ENCODE assay signal across 8 cellular contexts in genomic region chrX:1537031-1537715, GRCh38. TPM values are rescaled to one million over a fixed set of nuclear protein-coding genes. Genes with fewer than 3 reads are reported as not detected.
DNase-seq lines count a peak whose midpoint lies in the region; ATAC-seq and TF ChIP-seq lines count a peak whose summit lies in the region.

Gene P2RY8, minus strand, starts transcription at chrX:1537185. Its CDS starts 70,627 bp downstream, at chrX:1466558.

- H3K36me3 ChIP-seq in DND-41 (ENCODE audit: insufficient read depth, low read length) (peaks cover 18% of the 10 kb centered on the region), adrenal gland (replicated peaks in 1 of 2) (no peaks in the 10 kb centered on the region)

- H3K9me3 ChIP-seq in DND-41 (ENCODE audit: insufficient read depth, low read length, severe bottlenecking) (no peaks in the 10 kb centered on the region), adrenal gland (replicated peaks in 1 of 3) (no peaks in the 10 kb centered on the region)

- peak; percentile 85 for ATAC-seq in DND-41 (ENCODE audit: insufficient read depth, low read depth)
- ATAC-seq in GM19467 (IDR thresholded peaks at IDR 0.05; ENCODE audit: unreplicated experiment) = peak; percentile 62
- ATAC-seq in HG03575 (IDR thresholded peaks at IDR 0.05; ENCODE audit: extremely low read depth, insufficient number of reproducible peaks, low FRiP score, unreplicated experiment) = peak; percentile 33
- peak; percentile 84 for ATAC-seq in stimulated activated naive CD8-positive, alpha-beta T cell treated with anti-CD3 and anti-CD28 coated beads, Interleukin-15, amount 100 ng/mL, for 72 hours

- H4K20me1 ChIP-seq in DND-41 (ENCODE audit: insufficient read depth, low read length) = peaks cover 13% of the 10 kb centered on the region

- H3K27me3 Mint-ChIP-seq in stimulated activated naive CD8-positive, alpha-beta T cell treated with anti-CD3 and anti-CD28 coated beads, Interleukin-15, amount 100 ng/mL, for 72 hours = no peaks in the 10 kb centered on the region

- H3K9ac ChIP-seq in DND-41 (ENCODE audit: low read depth, low read length) = peak within 1 kb of the TSS; percentile 89

- H3K4me3 ChIP-seq in DND-41 (ENCODE audit: low read depth in 1 of 2, low read length in 2 of 2) (peak within 1 kb of the TSS; percentile 87 to 99), adrenal gland (peak within 1 kb of the TSS; percentile 7 to 65 (median 41))

- H3K27ac ChIP-seq in DND-41 (ENCODE audit: low read length) (peak within 1 kb of the TSS; percentile 96), adrenal gland (peak within 1 kb of the TSS; percentile 78 to 84 (median 83))

- H3K4me3 Mint-ChIP-seq in stimulated activated naive CD8-positive, alpha-beta T cell treated with anti-CD3 and anti-CD28 coated beads, Interleukin-15, amount 100 ng/mL, for 72 hours = peak within 1 kb of the TSS; percentile 93 to 98

- H3K27ac Mint-ChIP-seq in stimulated activated naive CD8-positive, alpha-beta T cell treated with anti-CD3 and anti-CD28 coated beads, Interleukin-15, amount 100 ng/mL, for 72 hours = peak within 1 kb of the TSS; percentile 94 to 99

- no peaks in the 10 kb centered on the region for H3K27me3 ChIP-seq in DND-41 (ENCODE audit: insufficient read depth, low read length, poor library complexity)
- H3K27me3 ChIP-seq in adrenal gland = no peaks in the 10 kb centered on the region

- H3K4me1 ChIP-seq in DND-41 (ENCODE audit: insufficient read depth, low read length) = peaks cover 36% of the 10 kb centered on the region
- H3K4me1 ChIP-seq in adrenal gland (replicated peaks in 1 of 2) = peaks cover 3 to 5% of the 10 kb centered on the region in 2 donors

- 17 to 28% (median 23%) methylated on average over 9 to 27 of the region's 27 CpGs for WGBS in adrenal gland, 4 donors

- H2AFZ ChIP-seq in DND-41 (ENCODE audit: low read depth, low read length) = peak within 1 kb of the TSS; percentile 79

- intact Hi-C loops in T-helper 2 cell treated with Interferon-gamma antibody and Interleukin-4, amounts not matched to agents 100 ng/mL and 5 ng/mL, for 36 hours (cut with micrococcal nuclease) = loop anchor here (1.0 to 5.0 kb wide), 8 partner anchors 18 to 1072 kb away; partner anchors contain the start of gene AKAP17A
- intact Hi-C loops in adrenal gland (cut with DNase I) = no loop called here

- H3K9me3 Mint-ChIP-seq in stimulated activated naive CD8-positive, alpha-beta T cell treated with anti-CD3 and anti-CD28 coated beads, Interleukin-15, amount 100 ng/mL, for 72 hours = no peaks in the 10 kb centered on the region

- peak in 1 of 2 donors; percentile 62 for TF ChIP-seq POLR2A in adrenal gland (IDR thresholded peaks at IDR 0.05)

- peaks cover 17% of the 10 kb centered on the region for H3K4me1 Mint-ChIP-seq in stimulated activated naive CD8-positive, alpha-beta T cell treated with anti-CD3 and anti-CD28 coated beads, Interleukin-15, amount 100 ng/mL, for 72 hours

- H3K79me2 ChIP-seq in DND-41 (ENCODE audit: insufficient read depth, low read length) = peaks cover 37% of the 10 kb centered on the region

- H3K4me2 ChIP-seq in DND-41 (ENCODE audit: insufficient read depth, low read length) = peak within 1 kb of the TSS; percentile 98

- TF ChIP-seq CTCF in DND-41 (IDR thresholded peaks at IDR 0.05; ENCODE audit: borderline replicate concordance, extremely low read depth, low read length, poor library complexity, severe bottlenecking) = peak; percentile 67
- no peak for TF ChIP-seq CTCF in adrenal gland (IDR thresholded peaks at IDR 0.05)

- DNase-seq in DND-41 (peak; percentile 85), adrenal gland (peak; percentile 89 to 98 (median 95)), mucosa of gallbladder (ENCODE audit: low spot score) (peak; percentile 76), DMS114 treated with DMSO at 0.1 percent for 48 hours (lab: John Stamatoyannopoulos, UW; ENCODE audit: unreplicated experiment) (no peak)
- DNase-seq in stimulated activated naive CD8-positive, alpha-beta T cell treated with anti-CD3 and anti-CD28 coated beads, Interleukin-15, amount 100 ng/mL, for 72 hours = peak; percentile 81 to 90

RNA-seq across cellular contexts. Expression of gene P2RY8, which starts in this region (rescaled TPM):
- 126 and 127 TPM in 2 replicates for total RNA-seq in T-helper 2 cell treated with Interferon-gamma antibody and Interleukin-4, amounts not matched to agents 100 ng/mL and 5 ng/mL, for 36 hours
- total RNA-seq in adrenal gland (10 to 100 TPM in 3 of 8 donors, 1 to 10 TPM in 5; 2.0 to 12.0 (median 7.1) TPM), mucosa of gallbladder (2.3 TPM)
- polyA plus RNA-seq in adrenal gland = 10 to 100 TPM in 1 of 3 donors, 1 to 10 TPM in 2; 1.9 to 13.4 (median 4.0) TPM

Comparison
In these comparisons a context has a peak if more than half of its experiments do, and no peak if none do; other contexts are left out.
1. ATAC-seq: peak in every context shown above with its lines; median percentile 85 in DND-41; 84 in stimulated activated naive CD8-positive, alpha-beta T cell treated with anti-CD3 and anti-CD28 coated beads, Interleukin-15, amount 100 ng/mL, for 72 hours; 62 in GM19467; 33 in HG03575.